ENCODE assay signal across 8 cellular contexts in genomic region chr17:7328840-7329359, GRCh38. TPM values are rescaled to one million over a fixed set of nuclear protein-coding genes. Genes with fewer than 3 reads are reported as not detected.
A peak's percentile ranks its signal among the peaks of the same experiment; 100 is the strongest.
DNase-seq lines count a peak whose midpoint lies in the region; ATAC-seq and TF ChIP-seq lines count a peak whose summit lies in the region.

Gene NEURL4, minus strand, starts transcription at chr17:7329335. Its CDS starts 23 bp downstream, at chr17:7329312.

- H3K4me1 ChIP-seq in cardiac muscle cell (ENCODE audit: low read depth) (peaks cover 12% of the 10 kb centered on the region), psoas muscle (peaks cover 12% of the 10 kb centered on the region)

- H3K27ac Mint-ChIP-seq in activated CD4-positive, alpha-beta T cell treated with anti-CD3 and anti-CD28 coated beads, Interleukin-2, amount 10 ng/mL, durations not matched to agents 24 days and 14 days, result peak within 1 kb of the TSS; percentile 91
- peak within 1 kb of the TSS; percentile 94 for H3K27ac Mint-ChIP-seq in activated CD4-positive, alpha-beta memory T cell treated with anti-CD3 and anti-CD28 coated beads for 36 hours

- H3K36me3 Mint-ChIP-seq in activated CD4-positive, alpha-beta T cell treated with anti-CD3 and anti-CD28 coated beads, Interleukin-2, amount 10 ng/mL, durations not matched to agents 24 days and 14 days (ENCODE audit: low read depth), result peaks cover 8% of the 10 kb centered on the region
- H3K36me3 Mint-ChIP-seq in activated CD4-positive, alpha-beta memory T cell treated with anti-CD3 and anti-CD28 coated beads for 36 hours, result peaks cover 6% of the 10 kb centered on the region

- intact Hi-C loops in activated CD4-positive, alpha-beta T cell treated with anti-CD3 and anti-CD28 coated beads, Interleukin-2, amount 10 ng/mL, durations not matched to agents 24 days and 14 days (cut with micrococcal nuclease), result loop anchor here (1.0 to 2.0 kb wide), 2 partner anchors 14 to 21 kb away; partner anchors contain the start of gene GPS2
- intact Hi-C loops in activated CD4-positive, alpha-beta memory T cell treated with anti-CD3 and anti-CD28 coated beads for 36 hours (cut with micrococcal nuclease), result loop anchor here (1.0 to 2.0 kb wide), 5 partner anchors 14 to 155 kb away; partner anchors contain the start of genes EIF5A, ELP5, GPS2 and POLR2A
- intact Hi-C loops in psoas muscle (cut with DNase I), result no loop called here

- H3K9me3 ChIP-seq in cardiac muscle cell (ENCODE audit: low read depth) (no peaks in the 10 kb centered on the region), psoas muscle (no peaks in the 10 kb centered on the region)

- ATAC-seq in HG03108 (IDR thresholded peaks at IDR 0.05; ENCODE audit: unreplicated experiment), result peak; percentile 1
- ATAC-seq in psoas muscle, result peak in 1 of 4 donors; percentile 27
- ATAC-seq in GM21786 (IDR thresholded peaks at IDR 0.05; ENCODE audit: unreplicated experiment), result no peak

- H3K9me3 Mint-ChIP-seq in activated CD4-positive, alpha-beta T cell treated with anti-CD3 and anti-CD28 coated beads, Interleukin-2, amount 10 ng/mL, durations not matched to agents 24 days and 14 days, result no peaks in the 10 kb centered on the region
- H3K9me3 Mint-ChIP-seq in activated CD4-positive, alpha-beta memory T cell treated with anti-CD3 and anti-CD28 coated beads for 36 hours, result no peaks in the 10 kb centered on the region

- H3K27ac ChIP-seq in cardiac muscle cell, result peak within 1 kb of the TSS; percentile 89
- H3K27ac ChIP-seq in psoas muscle, result peak within 1 kb of the TSS; percentile 92

- CTCF ChIA-PET in activated CD4-positive, alpha-beta memory T cell treated with anti-CD3 and anti-CD28 coated beads for 36 hours (lab: Charles Lee), result interaction anchor here (0.6 to 2.4 kb wide), 9 partner anchors 13 to 358 kb away, joined by 3 to 11 read pairs (median 6); partner anchors contain the start of genes GPS2, SENP3, SLC2A4 and TP53

- H3K36me3 ChIP-seq in cardiac muscle cell (peaks cover 3% of the 10 kb centered on the region), psoas muscle (ENCODE audit: insufficient read depth in 1 of 2, low read depth in 1 of 2) (peaks cover 0 to 32% of the 10 kb centered on the region in 2 donors)

- no peaks in the 10 kb centered on the region for H3K27me3 Mint-ChIP-seq in activated CD4-positive, alpha-beta T cell treated with anti-CD3 and anti-CD28 coated beads, Interleukin-2, amount 10 ng/mL, durations not matched to agents 24 days and 14 days
- H3K27me3 Mint-ChIP-seq in activated CD4-positive, alpha-beta memory T cell treated with anti-CD3 and anti-CD28 coated beads for 36 hours, result no peaks in the 10 kb centered on the region

- peak within 1 kb of the TSS; percentile 91 for H3K4me3 Mint-ChIP-seq in activated CD4-positive, alpha-beta T cell treated with anti-CD3 and anti-CD28 coated beads, Interleukin-2, amount 10 ng/mL, durations not matched to agents 24 days and 14 days
- peak within 1 kb of the TSS; percentile 89 for H3K4me3 Mint-ChIP-seq in activated CD4-positive, alpha-beta memory T cell treated with anti-CD3 and anti-CD28 coated beads for 36 hours

- TF ChIP-seq CTCF in cardiac muscle cell (IDR thresholded peaks at IDR 0.05; ENCODE audit: low read depth, low read length) (no peak), psoas muscle (IDR thresholded peaks at IDR 0.05) (no peak)

- no peaks in the 10 kb centered on the region for H3K27me3 ChIP-seq in cardiac muscle cell
- no peaks in the 10 kb centered on the region for H3K27me3 ChIP-seq in psoas muscle (ENCODE audit: insufficient read depth in 3 of 3, low read length in 2 of 3)

- WGBS in psoas muscle, 3 donors, result 0 to 1% (median 0%) methylated on average over 34 to 47 of the region's 47 CpGs

- H3K4me1 Mint-ChIP-seq in activated CD4-positive, alpha-beta T cell treated with anti-CD3 and anti-CD28 coated beads, Interleukin-2, amount 10 ng/mL, durations not matched to agents 24 days and 14 days, result peaks cover 41% of the 10 kb centered on the region
- peaks cover 46% of the 10 kb centered on the region for H3K4me1 Mint-ChIP-seq in activated CD4-positive, alpha-beta memory T cell treated with anti-CD3 and anti-CD28 coated beads for 36 hours (ENCODE audit: low read depth)

- POLR2A ChIA-PET in activated CD4-positive, alpha-beta memory T cell treated with anti-CD3 and anti-CD28 coated beads for 36 hours (lab: Charles Lee), result interaction anchor here (0.9 to 2.1 kb wide), 11 partner anchors 10 to 255 kb away, joined by 3 to 13 read pairs (median 4); partner anchors contain the start of genes CD68, MPDU1 and ZBTB4

- H3K4me3 ChIP-seq in cardiac muscle cell (peak within 1 kb of the TSS; percentile 81), psoas muscle (peak within 1 kb of the TSS; percentile 95)

- no peak for DNase-seq in activated CD4-positive, alpha-beta T cell treated with anti-CD3 and anti-CD28 coated beads, Interleukin-2, amount 10 ng/mL, durations not matched to agents 24 days and 14 days
- no peak for DNase-seq in activated CD4-positive, alpha-beta T cell treated with anti-CD3 and anti-CD28 coated beads, Interleukin-2, amount 50 U/mL, for 1 hour
- DNase-seq in activated CD4-positive, alpha-beta memory T cell treated with anti-CD3 and anti-CD28 coated beads for 36 hours, result no peak
- DNase-seq in cardiac muscle cell (ENCODE audit: low read depth in 1 of 2, low spot score in 1 of 2), result peak in 1 of 2 donors; percentile 27
- DNase-seq in psoas muscle, result no peak
- no peak for DNase-seq in NCI-H446 (lab: John Stamatoyannopoulos, UW)

RNA-seq across cellular contexts. Expression of gene NEURL4, which starts in this region (rescaled TPM):
- 59.3 and 59.6 TPM in 2 replicates for total RNA-seq in activated CD4-positive, alpha-beta T cell treated with anti-CD3 and anti-CD28 coated beads, Interleukin-2, amount 10 ng/mL, durations not matched to agents 24 days and 14 days
- total RNA-seq in activated CD4-positive, alpha-beta memory T cell treated with anti-CD3 and anti-CD28 coated beads for 36 hours, result 10 to 100 TPM; 26.9 to 29.3 TPM
- 25.3 and 32.4 TPM in 2 replicates for total RNA-seq in cardiac muscle cell
- 12.2 and 15.5 TPM in 2 replicates for polyA plus RNA-seq in cardiac muscle cell
- total RNA-seq in psoas muscle, result 10 to 100 TPM; 24.0 to 53.8 (median 32.6) TPM
- polyA plus RNA-seq in psoas muscle, result 10 to 100 TPM; 20.7 to 38.7 (median 22.9) TPM

Comparison
In these comparisons a context has a peak if more than half of its experiments do, and no peak if none do; other contexts are left out.
1. intact Hi-C loops: an anchor here in activated CD4-positive, alpha-beta T cell treated with anti-CD3 and anti-CD28 coated beads, Interleukin-2, amount 10 ng/mL, durations not matched to agents 24 days and 14 days (1.0 to 2.0 kb wide) and activated CD4-positive, alpha-beta memory T cell treated with anti-CD3 and anti-CD28 coated beads for 36 hours (1.0 to 2.0 kb wide); none called in psoas muscle.